ENCODE assay signal across 2 cellular contexts in the genomic region with DNA sequence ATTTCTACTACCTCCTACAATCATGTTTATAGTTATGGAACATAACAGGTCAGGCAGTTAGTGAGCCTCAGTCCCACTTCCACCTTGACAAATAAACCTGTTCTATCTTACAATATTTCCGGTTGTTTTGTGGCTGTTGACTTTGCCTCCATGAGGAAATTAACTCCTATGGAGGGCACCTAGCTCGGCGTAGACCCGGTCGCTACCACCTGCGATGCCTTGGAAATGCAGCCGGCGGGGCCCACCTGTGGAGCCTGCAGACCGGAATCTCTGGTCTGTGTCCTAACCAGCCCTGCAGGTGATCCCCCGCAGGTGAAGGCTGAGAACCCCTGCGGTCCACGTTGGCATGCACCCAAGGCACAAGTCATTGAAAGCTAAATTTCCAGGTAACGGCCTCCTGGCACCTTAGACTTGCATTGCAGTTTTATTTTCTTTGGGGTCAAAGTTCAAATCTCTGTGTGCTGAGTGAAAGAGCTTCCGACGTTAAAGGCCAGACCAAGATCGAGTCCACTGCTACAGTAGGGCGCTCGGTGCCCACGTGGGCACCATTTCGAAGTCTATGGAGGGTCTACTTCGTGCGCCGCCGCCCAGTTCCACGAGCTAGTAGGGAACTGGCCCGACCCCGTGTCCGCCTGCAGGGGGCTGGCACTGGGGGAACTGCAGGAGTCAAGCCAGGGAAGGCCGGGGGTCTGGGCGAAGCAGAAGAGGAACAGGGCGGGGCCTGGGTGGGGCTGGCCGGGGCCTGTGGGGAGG.
TF ChIP-seq lines count a peak whose summit lies in the region.

No MANE protein-coding gene starts in this region.

TF ChIP-seq in liver, 16 proteins besides CTCF, POLR2A, EP300 and RAD21:
- TF ChIP-seq, protein P1, sequence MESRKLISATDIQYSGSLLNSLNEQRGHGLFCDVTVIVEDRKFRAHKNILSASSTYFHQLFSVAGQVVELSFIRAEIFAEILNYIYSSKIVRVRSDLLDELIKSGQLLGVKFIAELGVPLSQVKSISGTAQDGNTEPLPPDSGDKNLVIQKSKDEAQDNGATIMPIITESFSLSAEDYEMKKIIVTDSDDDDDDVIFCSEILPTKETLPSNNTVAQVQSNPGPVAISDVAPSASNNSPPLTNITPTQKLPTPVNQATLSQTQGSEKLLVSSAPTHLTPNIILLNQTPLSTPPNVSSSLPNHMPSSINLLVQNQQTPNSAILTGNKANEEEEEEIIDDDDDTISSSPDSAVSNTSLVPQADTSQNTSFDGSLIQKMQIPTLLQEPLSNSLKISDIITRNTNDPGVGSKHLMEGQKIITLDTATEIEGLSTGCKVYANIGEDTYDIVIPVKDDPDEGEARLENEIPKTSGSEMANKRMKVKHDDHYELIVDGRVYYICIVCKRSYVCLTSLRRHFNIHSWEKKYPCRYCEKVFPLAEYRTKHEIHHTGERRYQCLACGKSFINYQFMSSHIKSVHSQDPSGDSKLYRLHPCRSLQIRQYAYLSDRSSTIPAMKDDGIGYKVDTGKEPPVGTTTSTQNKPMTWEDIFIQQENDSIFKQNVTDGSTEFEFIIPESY (IDR thresholded peaks at IDR 0.05) = no peak
- peak; percentile 8 to 18 for TF ChIP-seq HNF4A (conservative IDR thresholded peaks at IDR 0.05)
TF ChIP-seq in liver: peak in this region for 1.

TF ChIP-seq in HepG2, 621 proteins besides CTCF, POLR2A, EP300 and RAD21:
- TF ChIP-seq, protein P2, sequence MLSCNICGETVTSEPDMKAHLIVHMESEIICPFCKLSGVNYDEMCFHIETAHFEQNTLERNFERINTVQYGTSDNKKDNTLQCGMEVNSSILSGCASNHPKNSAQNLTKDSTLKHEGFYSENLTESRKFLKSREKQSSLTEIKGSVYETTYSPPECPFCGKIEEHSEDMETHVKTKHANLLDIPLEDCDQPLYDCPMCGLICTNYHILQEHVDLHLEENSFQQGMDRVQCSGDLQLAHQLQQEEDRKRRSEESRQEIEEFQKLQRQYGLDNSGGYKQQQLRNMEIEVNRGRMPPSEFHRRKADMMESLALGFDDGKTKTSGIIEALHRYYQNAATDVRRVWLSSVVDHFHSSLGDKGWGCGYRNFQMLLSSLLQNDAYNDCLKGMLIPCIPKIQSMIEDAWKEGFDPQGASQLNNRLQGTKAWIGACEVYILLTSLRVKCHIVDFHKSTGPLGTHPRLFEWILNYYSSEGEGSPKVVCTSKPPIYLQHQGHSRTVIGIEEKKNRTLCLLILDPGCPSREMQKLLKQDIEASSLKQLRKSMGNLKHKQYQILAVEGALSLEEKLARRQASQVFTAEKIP (CRISPR knock-in tag; IDR thresholded peaks at IDR 0.05; ENCODE audit: borderline replicate concordance) = no peak
- no peak for TF ChIP-seq KLF12 (CRISPR knock-in tag; IDR thresholded peaks at IDR 0.05; ENCODE audit: borderline replicate concordance)
- TF ChIP-seq, protein P3, sequence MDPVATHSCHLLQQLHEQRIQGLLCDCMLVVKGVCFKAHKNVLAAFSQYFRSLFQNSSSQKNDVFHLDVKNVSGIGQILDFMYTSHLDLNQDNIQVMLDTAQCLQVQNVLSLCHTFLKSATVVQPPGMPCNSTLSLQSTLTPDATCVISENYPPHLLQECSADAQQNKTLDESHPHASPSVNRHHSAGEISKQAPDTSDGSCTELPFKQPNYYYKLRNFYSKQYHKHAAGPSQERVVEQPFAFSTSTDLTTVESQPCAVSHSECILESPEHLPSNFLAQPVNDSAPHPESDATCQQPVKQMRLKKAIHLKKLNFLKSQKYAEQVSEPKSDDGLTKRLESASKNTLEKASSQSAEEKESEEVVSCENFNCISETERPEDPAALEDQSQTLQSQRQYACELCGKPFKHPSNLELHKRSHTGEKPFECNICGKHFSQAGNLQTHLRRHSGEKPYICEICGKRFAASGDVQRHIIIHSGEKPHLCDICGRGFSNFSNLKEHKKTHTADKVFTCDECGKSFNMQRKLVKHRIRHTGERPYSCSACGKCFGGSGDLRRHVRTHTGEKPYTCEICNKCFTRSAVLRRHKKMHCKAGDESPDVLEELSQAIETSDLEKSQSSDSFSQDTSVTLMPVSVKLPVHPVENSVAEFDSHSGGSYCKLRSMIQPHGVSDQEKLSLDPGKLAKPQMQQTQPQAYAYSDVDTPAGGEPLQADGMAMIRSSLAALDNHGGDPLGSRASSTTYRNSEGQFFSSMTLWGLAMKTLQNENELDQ (CRISPR knock-in tag; IDR thresholded peaks at IDR 0.05; ENCODE audit: borderline replicate concordance) = no peak
- TF ChIP-seq, protein P4, sequence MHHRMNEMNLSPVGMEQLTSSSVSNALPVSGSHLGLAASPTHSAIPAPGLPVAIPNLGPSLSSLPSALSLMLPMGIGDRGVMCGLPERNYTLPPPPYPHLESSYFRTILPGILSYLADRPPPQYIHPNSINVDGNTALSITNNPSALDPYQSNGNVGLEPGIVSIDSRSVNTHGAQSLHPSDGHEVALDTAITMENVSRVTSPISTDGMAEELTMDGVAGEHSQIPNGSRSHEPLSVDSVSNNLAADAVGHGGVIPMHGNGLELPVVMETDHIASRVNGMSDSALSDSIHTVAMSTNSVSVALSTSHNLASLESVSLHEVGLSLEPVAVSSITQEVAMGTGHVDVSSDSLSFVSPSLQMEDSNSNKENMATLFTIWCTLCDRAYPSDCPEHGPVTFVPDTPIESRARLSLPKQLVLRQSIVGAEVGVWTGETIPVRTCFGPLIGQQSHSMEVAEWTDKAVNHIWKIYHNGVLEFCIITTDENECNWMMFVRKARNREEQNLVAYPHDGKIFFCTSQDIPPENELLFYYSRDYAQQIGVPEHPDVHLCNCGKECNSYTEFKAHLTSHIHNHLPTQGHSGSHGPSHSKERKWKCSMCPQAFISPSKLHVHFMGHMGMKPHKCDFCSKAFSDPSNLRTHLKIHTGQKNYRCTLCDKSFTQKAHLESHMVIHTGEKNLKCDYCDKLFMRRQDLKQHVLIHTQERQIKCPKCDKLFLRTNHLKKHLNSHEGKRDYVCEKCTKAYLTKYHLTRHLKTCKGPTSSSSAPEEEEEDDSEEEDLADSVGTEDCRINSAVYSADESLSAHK (CRISPR knock-in tag; IDR thresholded peaks at IDR 0.05; ENCODE audit: borderline replicate concordance) = no peak
- TF ChIP-seq SOX5 (CRISPR knock-in tag; IDR thresholded peaks at IDR 0.05; ENCODE audit: borderline replicate concordance) = no peak
- no peak for TF ChIP-seq NFKBIZ (CRISPR knock-in tag; IDR thresholded peaks at IDR 0.05)
- TF ChIP-seq, protein P5, sequence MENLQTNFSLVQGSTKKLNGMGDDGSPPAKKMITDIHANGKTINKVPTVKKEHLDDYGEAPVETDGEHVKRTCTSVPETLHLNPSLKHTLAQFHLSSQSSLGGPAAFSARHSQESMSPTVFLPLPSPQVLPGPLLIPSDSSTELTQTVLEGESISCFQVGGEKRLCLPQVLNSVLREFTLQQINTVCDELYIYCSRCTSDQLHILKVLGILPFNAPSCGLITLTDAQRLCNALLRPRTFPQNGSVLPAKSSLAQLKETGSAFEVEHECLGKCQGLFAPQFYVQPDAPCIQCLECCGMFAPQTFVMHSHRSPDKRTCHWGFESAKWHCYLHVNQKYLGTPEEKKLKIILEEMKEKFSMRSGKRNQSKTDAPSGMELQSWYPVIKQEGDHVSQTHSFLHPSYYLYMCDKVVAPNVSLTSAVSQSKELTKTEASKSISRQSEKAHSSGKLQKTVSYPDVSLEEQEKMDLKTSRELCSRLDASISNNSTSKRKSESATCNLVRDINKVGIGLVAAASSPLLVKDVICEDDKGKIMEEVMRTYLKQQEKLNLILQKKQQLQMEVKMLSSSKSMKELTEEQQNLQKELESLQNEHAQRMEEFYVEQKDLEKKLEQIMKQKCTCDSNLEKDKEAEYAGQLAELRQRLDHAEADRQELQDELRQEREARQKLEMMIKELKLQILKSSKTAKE (CRISPR knock-in tag; IDR thresholded peaks at IDR 0.05; ENCODE audit: borderline replicate concordance) = no peak
- TF ChIP-seq, protein P6, sequence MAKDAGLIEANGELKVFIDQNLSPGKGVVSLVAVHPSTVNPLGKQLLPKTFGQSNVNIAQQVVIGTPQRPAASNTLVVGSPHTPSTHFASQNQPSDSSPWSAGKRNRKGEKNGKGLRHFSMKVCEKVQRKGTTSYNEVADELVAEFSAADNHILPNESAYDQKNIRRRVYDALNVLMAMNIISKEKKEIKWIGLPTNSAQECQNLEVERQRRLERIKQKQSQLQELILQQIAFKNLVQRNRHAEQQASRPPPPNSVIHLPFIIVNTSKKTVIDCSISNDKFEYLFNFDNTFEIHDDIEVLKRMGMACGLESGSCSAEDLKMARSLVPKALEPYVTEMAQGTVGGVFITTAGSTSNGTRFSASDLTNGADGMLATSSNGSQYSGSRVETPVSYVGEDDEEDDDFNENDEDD (CRISPR knock-in tag; IDR thresholded peaks at IDR 0.05; ENCODE audit: borderline replicate concordance) = no peak
- no peak for TF ChIP-seq SAP130 (CRISPR knock-in tag; IDR thresholded peaks at IDR 0.05; ENCODE audit: low read depth)
- TF ChIP-seq, protein P7, sequence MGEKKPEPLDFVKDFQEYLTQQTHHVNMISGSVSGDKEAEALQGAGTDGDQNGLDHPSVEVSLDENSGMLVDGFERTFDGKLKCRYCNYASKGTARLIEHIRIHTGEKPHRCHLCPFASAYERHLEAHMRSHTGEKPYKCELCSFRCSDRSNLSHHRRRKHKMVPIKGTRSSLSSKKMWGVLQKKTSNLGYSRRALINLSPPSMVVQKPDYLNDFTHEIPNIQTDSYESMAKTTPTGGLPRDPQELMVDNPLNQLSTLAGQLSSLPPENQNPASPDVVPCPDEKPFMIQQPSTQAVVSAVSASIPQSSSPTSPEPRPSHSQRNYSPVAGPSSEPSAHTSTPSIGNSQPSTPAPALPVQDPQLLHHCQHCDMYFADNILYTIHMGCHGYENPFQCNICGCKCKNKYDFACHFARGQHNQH (CRISPR knock-in tag; IDR thresholded peaks at IDR 0.05) = no peak
- TF ChIP-seq ZNF12 (CRISPR knock-in tag; IDR thresholded peaks at IDR 0.05) = no peak
- no peak for TF ChIP-seq HNRNPLL (IDR thresholded peaks at IDR 0.05; ENCODE audit: low read depth, low read length, poor library complexity, severe bottlenecking)
- TF ChIP-seq ZNF670 (CRISPR knock-in tag; IDR thresholded peaks at IDR 0.05; ENCODE audit: borderline replicate concordance) = no peak
- TF ChIP-seq BRCA1 (CRISPR knock-in tag; IDR thresholded peaks at IDR 0.05) = no peak
